ENCODE assay signal across 12 cellular contexts in genomic region chr18:35029103-35029502, GRCh38. TPM values are rescaled to one million over a fixed set of nuclear protein-coding genes. Genes with fewer than 3 reads are reported as not detected.
DNase-seq lines count a peak whose midpoint lies in the region; ATAC-seq, FAIRE-seq and TF ChIP-seq lines count a peak whose summit lies in the region.
"Had no signal": no experiment of that assay in that cellular context is flagged by ENCODE, and none has a peak within 500 bp of the region (broad histone marks: within the 10 kb centered on the region; RNA-seq: fewer than 3 reads in every experiment).

No MANE protein-coding gene starts in this region.

- no peaks in the 10 kb centered on the region; a peak in 1 of 22 replicates for H4K20me1 ChIP-seq in BLaER1 treated with 17β-estradiol and CSF1 and Interleukin-3, amounts not matched to agents 10 nM and 100 nM
- no peaks in the 10 kb centered on the region for H4K20me1 ChIP-seq in MM.1S (ENCODE audit: insufficient read depth, low read length)

- H3K4me1 ChIP-seq in BLaER1 treated with 17β-estradiol and CSF1 and Interleukin-3, amounts not matched to agents 10 nM and 100 nM, result peaks cover 13 to 25% (median 17%) of the 10 kb centered on the region in 10 experiments
- H3K4me1 ChIP-seq in MM.1S (ENCODE audit: low read length), result peaks cover 24% of the 10 kb centered on the region

- no peak for ATAC-seq in effector memory CD8-positive, alpha-beta T cell (replicated peaks)
- peak; percentile 43 for ATAC-seq in omental fat pad (ENCODE audit: low FRiP score)
- no peak for ATAC-seq in HG02981 (IDR thresholded peaks at IDR 0.05; ENCODE audit: unreplicated experiment)

- no peaks in the 10 kb centered on the region for H3K27me3 Mint-ChIP-seq in effector memory CD8-positive, alpha-beta T cell

- H3K4me1 Mint-ChIP-seq in effector memory CD8-positive, alpha-beta T cell (ENCODE audit: low read depth in 2 of 2), result peaks cover 25 to 33% of the 10 kb centered on the region in 2 donors

- FAIRE-seq in H54 (lab: Jason Lieb, UNC), result no peak

- H3K79me2 ChIP-seq in MM.1S (ENCODE audit: low read length), result no peaks in the 10 kb centered on the region

- H3K36me3 Mint-ChIP-seq in effector memory CD8-positive, alpha-beta T cell (ENCODE audit: insufficient read depth), result peaks cover 2% of the 10 kb centered on the region

- peak overlapping the region; percentile 98 to 100 for H3K27ac Mint-ChIP-seq in effector memory CD8-positive, alpha-beta T cell

- H3K36me3 ChIP-seq in BLaER1 treated with 17β-estradiol and CSF1 and Interleukin-3, amounts not matched to agents 10 nM and 100 nM, result no peaks in the 10 kb centered on the region
- H3K36me3 ChIP-seq in MM.1S (replicated peaks; ENCODE audit: insufficient read depth, low read length) (no peaks in the 10 kb centered on the region), MG63 (no peaks in the 10 kb centered on the region)
- H3K36me3 ChIP-seq: thyroid gland had no signal

- TF ChIP-seq POLR2A in H54 (IDR thresholded peaks at IDR 0.05; ENCODE audit: low read depth, low read length), result no peak

- no peaks in the 10 kb centered on the region for H3K27me3 ChIP-seq in BLaER1 treated with 17β-estradiol and CSF1 and Interleukin-3, amounts not matched to agents 10 nM and 100 nM
- H3K27me3 ChIP-seq in MM.1S (replicated peaks; ENCODE audit: insufficient read depth, low read length) (no peaks in the 10 kb centered on the region), MG63 (no peaks in the 10 kb centered on the region)
- H3K27me3 ChIP-seq: thyroid gland had no signal

- 0 out of 22 replicates have a peak, but pooled peaks cover 0 to 2% (median 0%) of the 10 kb centered on the region in 11 experiments for H3K9me3 ChIP-seq in BLaER1 treated with 17β-estradiol and CSF1 and Interleukin-3, amounts not matched to agents 10 nM and 100 nM (replicated peaks in 1 of 11)
- H3K9me3 ChIP-seq in MM.1S (replicated peaks; ENCODE audit: insufficient read depth, low read length) (no peaks in the 10 kb centered on the region), MG63 (no peaks in the 10 kb centered on the region)
- H3K9me3 ChIP-seq: thyroid gland had no signal

- H3K9me3 Mint-ChIP-seq in effector memory CD8-positive, alpha-beta T cell, result peaks cover 0 to 2% of the 10 kb centered on the region in 2 donors

- no peak overlapping the region for H3K4me3 ChIP-seq in BLaER1 treated with 17β-estradiol and CSF1 and Interleukin-3, amounts not matched to agents 10 nM and 100 nM
- H3K4me3 ChIP-seq in MM.1S (ENCODE audit: low read length) (no peak overlapping the region), MG63 (no peak overlapping the region)
- H3K4me3 ChIP-seq: thyroid gland had no signal

- peak overlapping the region; percentile 59 to 86 (median 75); a peak in 21 of 22 replicates for H3K4me2 ChIP-seq in BLaER1 treated with 17β-estradiol and CSF1 and Interleukin-3, amounts not matched to agents 10 nM and 100 nM
- peak overlapping the region; percentile 72 for H3K4me2 ChIP-seq in MM.1S (ENCODE audit: low read depth, low read length)

- H3K9ac ChIP-seq in BLaER1 treated with 17β-estradiol and CSF1 and Interleukin-3, amounts not matched to agents 10 nM and 100 nM, result peak overlapping the region in 1 of 11 experiments; percentile 56; a peak in 2 of 22 replicates
- H3K9ac ChIP-seq in MM.1S (ENCODE audit: low read length), result no peak overlapping the region

- no peak for DNase-seq in MM.1S
- DNase-seq in effector memory CD8-positive, alpha-beta T cell, result no peak
- no peak for DNase-seq in omental fat pad (ENCODE audit: low spot score)
- DNase-seq in MG63, result no peak
- no peak for DNase-seq in H54 (ENCODE audit: insufficient read length, low spot score)
- DNase-seq in C1 segment of cervical spinal cord (lab: John Stamatoyannopoulos, UW), result no peak
- DNase-seq: activated CD8-positive, alpha-beta memory T cell treated with anti-CD3 and anti-CD28 coated beads, Interleukin-2, amount 50 U/mL, for 4 hours; NCI-H1436 treated with DMSO at 0.1 percent for 48 hours; SHP77; thyroid gland had no signal

- no peak for TF ChIP-seq CTCF in MM.1S (IDR thresholded peaks at IDR 0.05; ENCODE audit: low read length)
- no peak for TF ChIP-seq CTCF in omental fat pad (IDR thresholded peaks at IDR 0.05)

- no peaks in the 10 kb centered on the region for H3F3A ChIP-seq in MM.1S (ENCODE audit: insufficient read depth, low read length)

- H3K27ac ChIP-seq in BLaER1 treated with 17β-estradiol and CSF1 and Interleukin-3, amounts not matched to agents 10 nM and 100 nM, result peak overlapping the region in 6 of 11 experiments; percentile 7 to 78 (median 70); a peak in 7 of 22 replicates
- no peak overlapping the region for H3K27ac ChIP-seq in MM.1S (ENCODE audit: low read length)

- H2AFZ ChIP-seq in MM.1S (ENCODE audit: low read length), result peak overlapping the region; percentile 95

- H3K9me2 ChIP-seq in MM.1S (replicated peaks; ENCODE audit: insufficient read depth, low read length), result no peaks in the 10 kb centered on the region

- H3K4me3 Mint-ChIP-seq in effector memory CD8-positive, alpha-beta T cell, result peak overlapping the region in 1 of 2 donors; percentile 86

RNA-seq across cellular contexts. Expression of gene MAPRE2, which starts 12.1 kb away (rescaled TPM):
- 10 to 100 TPM; 19.7 to 35.6 (median 24.8) TPM for total RNA-seq in omental fat pad
- 5.9 and 7.5 TPM in 2 replicates for total RNA-seq in MG63 (2014; rRNA removed; shearing (Covaris generic); ENCODE audit: low replicate concordance)
